ENCODE assay signal across 23 cellular contexts in genomic region chr6:166269301-166270039, GRCh38. TPM values are rescaled to one million over a fixed set of nuclear protein-coding genes. Genes with fewer than 3 reads are reported as not detected.
A peak's percentile ranks its signal among the peaks of the same experiment; 100 is the strongest.
DNase-seq lines count a peak whose midpoint lies in the region; ATAC-seq, FAIRE-seq and TF ChIP-seq lines count a peak whose summit lies in the region.
"Had no signal": no experiment of that assay in that cellular context is flagged by ENCODE, and none has a peak within 500 bp of the region (broad histone marks: within the 10 kb centered on the region; RNA-seq: fewer than 3 reads in every experiment).

No MANE protein-coding gene starts in this region.

- WGBS in HepG2 (ENCODE audit: low lambda C conversion rate): 43% methylated on average over 15 of the region's 15 CpGs
- WGBS in right lobe of liver (ENCODE audit: insufficient coverage, low coverage, low lambda C conversion rate, missing lambda C conversion rate): 67% methylated on average over 11 of the region's 15 CpGs
- WGBS in esophagus muscularis mucosa: 79% methylated on average over 15 of the region's 15 CpGs

- no peak for TF ChIP-seq RAD21 in HepG2 (CRISPR knock-in tag; IDR thresholded peaks at IDR 0.05)

- H3K4me2 ChIP-seq in HepG2 (ENCODE audit: low read depth, low read length): no peak overlapping the region

- BruUV-seq in HepG2 (replicated peaks; lab: Mats Ljungman, UMichigan): no TSS peak

- H3K36me3 ChIP-seq in HepG2 (replicated peaks in 1 of 2; ENCODE audit: control insufficient read depth in 1 of 2, insufficient read depth in 2 of 2, low read length in 2 of 2) (no peaks in the 10 kb centered on the region), right lobe of liver (no peaks in the 10 kb centered on the region), esophagus muscularis mucosa (no peaks in the 10 kb centered on the region)
- H3K36me3 ChIP-seq: BE2C had no signal

- H3K9me3 ChIP-seq in HepG2 (ENCODE audit: low read length): no peaks in the 10 kb centered on the region
- H3K9me3 ChIP-seq in right lobe of liver: no peaks in the 10 kb centered on the region
- H3K9me3 ChIP-seq in esophagus muscularis mucosa: no peaks in the 10 kb centered on the region
- H3K9me3 ChIP-seq: BE2C, Caco-2 had no signal

- DNase-seq in HepG2 (ENCODE audit: low spot score): no peak
- no peak for DNase-seq in right lobe of liver
- peak; percentile 34 for DNase-seq in MV-4-11 (lab: John Stamatoyannopoulos, UW)
- peak; percentile 34 for DNase-seq in esophagus muscularis mucosa (ENCODE audit: extremely low spot score)
- DNase-seq in activated T-cell treated with anti-CD3 and anti-CD28 coated beads, Interleukin-2, amount 50 U/mL, for 4 hours: no peak
- DNase-seq: ACHN; BE2C; C1 segment of cervical spinal cord; Caco-2; CD4-positive, CD25-positive, alpha-beta regulatory T cell; CD8-positive, alpha-beta memory T cell; GM23248; HCEC 1CT had no signal

- H3K4me3 ChIP-seq in HepG2 (replicated peaks in 1 of 3; ENCODE audit: insufficient read depth in 1 of 3, low read depth in 2 of 3, low read length in 3 of 3) (no peak overlapping the region), right lobe of liver (no peak overlapping the region), esophagus muscularis mucosa (no peak overlapping the region)
- H3K4me3 ChIP-seq: GM23248 had no signal

- no peak for FAIRE-seq in HepG2 (lab: Jason Lieb, UNC)
- FAIRE-seq: A204.1, D721Med, G401.6, GM12891, GM19239, H54 had no signal

- no peaks in the 10 kb centered on the region for H3K79me2 ChIP-seq in HepG2 (ENCODE audit: insufficient read depth, low read length)

- POLR2A ChIA-PET in HepG2 (lab: Yijun Ruan, JAX): no interaction called here

- no peaks in the 10 kb centered on the region for H3K4me1 Mint-ChIP-seq in activated T-cell treated with anti-CD3 and anti-CD28 coated beads, Interleukin-2, amount 50 U/mL, for 4 hours (ENCODE audit: low read depth)
- H3K4me1 Mint-ChIP-seq: CD4-positive, CD25-positive, alpha-beta regulatory T cell; CD8-positive, alpha-beta memory T cell had no signal

- in situ Hi-C loops in HepG2 (cut with HindIII; ENCODE audit: extremely low pct_ligation_motif_present, low pct_unique_long_range_greater_than_20kb): no loop called here

- ATAC-seq in HepG2 (no peak), right lobe of liver (no peak), HG03460 (IDR thresholded peaks at IDR 0.05; ENCODE audit: unreplicated experiment) (no peak), GM21381 (IDR thresholded peaks at IDR 0.05; ENCODE audit: unreplicated experiment) (no peak)
- no peak for ATAC-seq in activated T-cell treated with anti-CD3 and anti-CD28 coated beads, Interleukin-2, amount 50 U/mL, for 4 hours

- no peak overlapping the region for H3K9ac ChIP-seq in HepG2 (ENCODE audit: insufficient read depth, low read depth, low read length)
- H3K9ac ChIP-seq: GM23248 had no signal

- peaks cover 2% of the 10 kb centered on the region for H3K27me3 Mint-ChIP-seq in activated T-cell treated with anti-CD3 and anti-CD28 coated beads, Interleukin-2, amount 50 U/mL, for 4 hours (ENCODE audit: low read depth)

- H2AFZ ChIP-seq in HepG2 (ENCODE audit: low read length): no peak overlapping the region
- H2AFZ ChIP-seq: GM23248 had no signal

- no peaks in the 10 kb centered on the region for H3K9me3 Mint-ChIP-seq in activated T-cell treated with anti-CD3 and anti-CD28 coated beads, Interleukin-2, amount 50 U/mL, for 4 hours
- H3K9me3 Mint-ChIP-seq: CD4-positive, CD25-positive, alpha-beta regulatory T cell; CD8-positive, alpha-beta memory T cell had no signal

- intact Hi-C loops in HepG2 (cut with micrococcal nuclease; ENCODE audit: unreplicated experiment): loop anchor here (10.0 kb wide), 1 partner anchor 195 kb away; no protein-coding TSS in a partner anchor
- intact Hi-C loops in right lobe of liver (cut with DNase I): loop anchor here in 1 of 2 donors (5.0 kb wide), 1 partner anchor 138 kb away; no protein-coding TSS in a partner anchor
- intact Hi-C loops in esophagus muscularis mucosa (cut with DNase I): no loop called here

- TF ChIP-seq POLR2A in HepG2 (IDR thresholded peaks at IDR 0.05; ENCODE audit: insufficient read depth in 1 of 2, low read depth in 2 of 2, low read length in 2 of 2) (no peak), right lobe of liver (IDR thresholded peaks at IDR 0.05) (no peak), esophagus muscularis mucosa (IDR thresholded peaks at IDR 0.05; ENCODE audit: low read depth) (no peak)

- CTCF ChIA-PET in HepG2 (lab: Yijun Ruan, JAX; ENCODE audit: low intra/inter-chr PET ratio, low total read pairs): no interaction called here

- H3K27me3 ChIP-seq in HepG2 (ENCODE audit: control insufficient read depth in 1 of 2, insufficient read depth in 2 of 2, low read length in 2 of 2) (peaks cover 10 to 57% of the 10 kb centered on the region in 2 experiments; a peak in 4 of 5 replicates), right lobe of liver (no peaks in the 10 kb centered on the region), esophagus muscularis mucosa (peaks cover 0 to 42% (median 2%) of the 10 kb centered on the region in 4 donors)
- H3K27me3 ChIP-seq: BE2C had no signal

- H3K27ac ChIP-seq in HepG2 (ENCODE audit: extremely low read length, insufficient read depth, low read length): no peak overlapping the region
- H3K27ac ChIP-seq in right lobe of liver: no peak overlapping the region
- no peak overlapping the region for H3K27ac ChIP-seq in esophagus muscularis mucosa (replicated peaks in 1 of 4)
- H3K27ac ChIP-seq: GM23248, HL-60 had no signal

- H3K36me3 Mint-ChIP-seq in activated T-cell treated with anti-CD3 and anti-CD28 coated beads, Interleukin-2, amount 50 U/mL, for 4 hours (ENCODE audit: insufficient read depth): no peaks in the 10 kb centered on the region
- H3K36me3 Mint-ChIP-seq: CD4-positive, CD25-positive, alpha-beta regulatory T cell; CD8-positive, alpha-beta memory T cell had no signal

- no peaks in the 10 kb centered on the region for H4K20me1 ChIP-seq in HepG2 (ENCODE audit: insufficient read depth, low read length)

- H3K4me3 Mint-ChIP-seq in activated T-cell treated with anti-CD3 and anti-CD28 coated beads, Interleukin-2, amount 50 U/mL, for 4 hours: no peak overlapping the region
- H3K4me3 Mint-ChIP-seq: CD8-positive, alpha-beta memory T cell had no signal

- TF ChIP-seq EP300 in HepG2 (IDR thresholded peaks at IDR 0.05; ENCODE audit: low read depth in 2 of 2, low read length in 2 of 2) (no peak), HepG2 (CRISPR knock-in tag; IDR thresholded peaks at IDR 0.05; ENCODE audit: borderline replicate concordance) (no peak), esophagus muscularis mucosa (IDR thresholded peaks at IDR 0.05) (no peak)

- H3K4me1 ChIP-seq in HepG2 (ENCODE audit: insufficient read depth, low read length) (no peaks in the 10 kb centered on the region), right lobe of liver (no peaks in the 10 kb centered on the region), esophagus muscularis mucosa (no peaks in the 10 kb centered on the region)
- H3K4me1 ChIP-seq: BE2C, Caco-2 had no signal

- no peak for TF ChIP-seq CTCF in HepG2 (CRISPR knock-in tag; IDR thresholded peaks at IDR 0.05)
- no peak for TF ChIP-seq CTCF in right lobe of liver (IDR thresholded peaks at IDR 0.05)
- no peak for TF ChIP-seq CTCF in esophagus muscularis mucosa (IDR thresholded peaks at IDR 0.05)

TF ChIP-seq in HepG2, 621 proteins besides CTCF, POLR2A, EP300 and RAD21:
- TF ChIP-seq CENPT (CRISPR knock-in tag; IDR thresholded peaks at IDR 0.05; ENCODE audit: low read depth) (no peak), CEBPB (IDR thresholded peaks at IDR 0.05; ENCODE audit: borderline replicate concordance, low read depth, low read length) (peak; percentile 75; the same call in 1 of the 2 replicates)

RNA-seq across cellular contexts. Expression of gene PRR18, which starts 38.7 kb away (rescaled TPM):
- total RNA-seq in HepG2 (2016; rRNA removed; fragmentation: Illumina TruSeq; extraction: Trizol) (0.04 TPM in 1 of 2 replicates, not detected in the other), right lobe of liver (1 to 10 TPM in 4 of 6 experiments, under 1 TPM in 2; 0.39 to 3.6 (median 1.6) TPM), esophagus muscularis mucosa (under 1 TPM in 1 of 4 donors, not detected in 3; 0.23 TPM)
- not detected in 2 replicates for total RNA-seq in HepG2 (2016; cell fraction: cytosol; rRNA removed; fragmentation: Illumina TruSeq; extraction: Trizol; ENCODE audit: low read depth)
- total RNA-seq in HepG2 (2016; cell fraction: insoluble cytoplasmic fraction; rRNA removed; fragmentation: Illumina TruSeq; extraction: Trizol): 0.06 TPM in 1 of 2 replicates, not detected in the other
- total RNA-seq in HepG2 (2016; cell fraction: membrane; rRNA removed; fragmentation: Illumina TruSeq; extraction: Trizol): 0.09 TPM in 1 of 2 replicates, not detected in the other
- total RNA-seq in HepG2 (2016; cell fraction: nucleus; rRNA removed; fragmentation: Illumina TruSeq; extraction: Trizol): not detected in 2 replicates
- polyA plus RNA-seq in HepG2 (2011; rRNA removed): 0.01 and 0.04 TPM in 2 replicates
- polyA plus RNA-seq in HepG2 (2011; cell fraction: cytosol; rRNA removed): 0.04 and 0.05 TPM in 2 replicates
- polyA plus RNA-seq in HepG2 (2011; cell fraction: nucleus; rRNA removed): 0.10 TPM in 1 of 2 replicates, not detected in the other
- not detected in 2 replicates for polyA plus RNA-seq in HepG2 (2012)
- polyA plus RNA-seq in HepG2 (2016; cell fraction: cytosol; fragmentation: Illumina TruSeq; extraction: Trizol; ENCODE audit: low read depth): not detected in 2 replicates
- 0.10 and 0.19 TPM in 2 replicates for polyA plus RNA-seq in HepG2 (2016; cell fraction: insoluble cytoplasmic fraction; fragmentation: Illumina TruSeq; extraction: Trizol; ENCODE audit: low read depth)
- polyA plus RNA-seq in HepG2 (2016; cell fraction: membrane; fragmentation: Illumina TruSeq; extraction: Trizol; ENCODE audit: low read depth): 0.16 TPM in 1 of 2 replicates, not detected in the other
- not detected in 2 replicates for polyA plus RNA-seq in HepG2 (2016; cell fraction: nucleus; fragmentation: Illumina TruSeq; extraction: Trizol; ENCODE audit: insufficient read depth, low read depth)
- not detected in 2 replicates for polyA minus RNA-seq in HepG2 (2011; rRNA and poly(A)+ RNA removed; ENCODE audit: low replicate concordance)
- polyA minus RNA-seq in HepG2 (2011; cell fraction: cytosol; rRNA and poly(A)+ RNA removed): not detected in 2 replicates
- polyA minus RNA-seq in HepG2 (2011; cell fraction: nucleus; rRNA and poly(A)+ RNA removed): 0.12 TPM in 1 of 2 replicates, not detected in the other
- under 1 TPM in 1 of 3 donors, not detected in 2; 0.05 TPM for total RNA-seq in activated T-cell treated with anti-CD3 and anti-CD28 coated beads, Interleukin-2, amount 50 U/mL, for 4 hours
- total RNA-seq: CD4-positive, CD25-positive, alpha-beta regulatory T cell; GM23248; HT1080 had no signal
- polyA plus RNA-seq: CD4-positive, CD25-positive, alpha-beta regulatory T cell; CD8-positive, alpha-beta memory T cell; GM23248 had no signal

Comparison
In these comparisons a context has a peak if more than half of its experiments do, and no peak if none do; other contexts are left out.
1. DNase-seq: peak in MV-4-11 (single experiment) and esophagus muscularis mucosa (single experiment); none in HepG2 (single experiment), right lobe of liver (0 of 3) and activated T-cell treated with anti-CD3 and anti-CD28 coated beads, Interleukin-2, amount 50 U/mL, for 4 hours (single experiment).